In the genomic region with DNA sequence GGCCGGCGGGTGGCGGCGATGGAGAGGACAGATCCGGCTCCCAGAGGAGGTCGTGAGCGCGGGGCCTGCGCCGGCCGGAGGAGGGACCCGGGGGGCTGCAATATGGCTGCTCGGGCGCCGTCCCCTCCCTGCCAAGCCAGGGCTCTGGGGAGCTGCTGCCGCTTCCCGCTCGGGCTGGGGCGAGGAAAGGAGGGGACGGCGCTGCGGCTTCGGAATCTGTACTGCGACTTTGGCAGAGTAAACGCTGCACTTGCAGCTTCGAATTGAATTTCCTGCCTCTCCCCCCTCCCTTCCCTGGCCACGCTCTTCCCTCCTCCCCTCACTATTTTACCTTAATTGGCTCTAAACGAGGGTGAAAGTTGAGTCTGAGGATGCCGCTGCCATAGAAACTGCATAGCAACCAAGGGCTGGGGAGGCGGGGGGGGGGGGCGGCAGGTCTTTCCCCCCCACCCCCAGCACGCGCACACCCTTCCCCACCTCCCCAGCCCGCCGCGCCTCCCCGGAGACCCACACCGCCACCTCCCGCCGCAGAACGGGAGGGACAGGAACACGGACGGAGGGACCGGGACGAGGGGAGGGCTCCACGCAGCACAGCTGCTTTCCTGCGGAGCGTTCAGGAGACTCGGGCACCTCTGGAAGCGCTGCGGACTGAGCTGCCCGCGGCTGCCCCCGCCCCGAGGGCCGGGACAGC, we compare ENCODE assay signal across 8 cellular contexts.
DNase-seq lines count a peak whose midpoint lies in the region; ATAC-seq, FAIRE-seq and TF ChIP-seq lines count a peak whose summit lies in the region.

No MANE protein-coding gene starts in this region.

- no peaks in the 10 kb centered on the region for H3K27me3 Mint-ChIP-seq in activated T-cell treated with anti-CD3 and anti-CD28 coated beads, Interleukin-2, amount 50 U/mL, for 4 hours (ENCODE audit: low read depth)

- H3K4me1 ChIP-seq in A549 (no peaks in the 10 kb centered on the region), neuron (ENCODE audit: insufficient read depth, low read length) (peaks cover 12% of the 10 kb centered on the region), aorta (ENCODE audit: control insufficient read depth in 1 of 2, insufficient read depth in 2 of 2, low read length in 2 of 2) (no peaks in the 10 kb centered on the region)

- peaks cover 7% of the 10 kb centered on the region for H3K4me1 Mint-ChIP-seq in activated T-cell treated with anti-CD3 and anti-CD28 coated beads, Interleukin-2, amount 50 U/mL, for 4 hours (ENCODE audit: low read depth)

- H3K36me3 Mint-ChIP-seq in activated T-cell treated with anti-CD3 and anti-CD28 coated beads, Interleukin-2, amount 50 U/mL, for 4 hours (ENCODE audit: insufficient read depth), result no peaks in the 10 kb centered on the region

- in situ Hi-C loops in KBM-7 (cut with MboI; ENCODE audit: low pct_unique_long_range_greater_than_20kb, low sequenced_read_pairs), result no loop called here

- CTCF ChIA-PET in A549 (lab: Yijun Ruan, JAX), result no interaction called here

- no peak for FAIRE-seq in A549 (lab: Jason Lieb, UNC)

- H3K4me3 ChIP-seq in A549, result peak overlapping the region; percentile 40
- peak overlapping the region; percentile 22 to 38 for H3K4me3 ChIP-seq in foreskin fibroblast (ENCODE audit: low read depth in 1 of 2, low read length in 2 of 2)
- H3K4me3 ChIP-seq in neuron (ENCODE audit: low read length), result peak overlapping the region; percentile 70
- H3K4me3 ChIP-seq in aorta (ENCODE audit: low read length in 2 of 2), result peak overlapping the region; percentile 57 to 92

- intact Hi-C loops in aorta (cut with DNase I), result no loop called here

- TF ChIP-seq EP300 in A549 (IDR thresholded peaks at IDR 0.05), result no peak

- no peaks in the 10 kb centered on the region for H3K9me3 Mint-ChIP-seq in activated T-cell treated with anti-CD3 and anti-CD28 coated beads, Interleukin-2, amount 50 U/mL, for 4 hours

- peak overlapping the region; percentile 91 for H2AFZ ChIP-seq in neuron (ENCODE audit: low read depth, low read length)

- H3K27ac ChIP-seq in A549, result no peak overlapping the region
- no peak overlapping the region for H3K27ac ChIP-seq in aorta (ENCODE audit: low read depth in 1 of 2, low read length in 2 of 2)

- H3K27me3 ChIP-seq in neuron (ENCODE audit: insufficient read depth, low read length), result no peaks in the 10 kb centered on the region
- no peaks in the 10 kb centered on the region for H3K27me3 ChIP-seq in aorta (ENCODE audit: control insufficient read depth in 1 of 2, insufficient read depth in 2 of 2, low read length in 1 of 2)

- TF ChIP-seq RAD21 in A549 (conservative IDR thresholded peaks at IDR 0.05 in 1 of 2, IDR thresholded peaks at IDR 0.05 in 1 of 2), result no peak

- ATAC-seq in A549 (peak in 1 of 2 experiments; percentile 79; a peak in 3 of 6 replicates), GM19025 (IDR thresholded peaks at IDR 0.05; ENCODE audit: low read depth, unreplicated experiment) (peak; percentile 48), aorta (ENCODE audit: low FRiP score) (peak; percentile 63)
- peak; percentile 75 to 76 for ATAC-seq in activated T-cell treated with anti-CD3 and anti-CD28 coated beads, Interleukin-2, amount 50 U/mL, for 4 hours

- peaks cover 6% of the 10 kb centered on the region for H3K36me3 ChIP-seq in neuron (ENCODE audit: insufficient read depth, low read length)
- no peaks in the 10 kb centered on the region for H3K36me3 ChIP-seq in aorta (ENCODE audit: control insufficient read depth in 1 of 2, insufficient read depth in 2 of 2, low read length in 1 of 2)

- H3K9me3 ChIP-seq in A549, result no peaks in the 10 kb centered on the region
- H3K9me3 ChIP-seq in neuron (ENCODE audit: low read length), result no peaks in the 10 kb centered on the region
- H3K9me3 ChIP-seq in aorta (ENCODE audit: control insufficient read depth, low read length), result peaks cover 1% of the 10 kb centered on the region

- TF ChIP-seq CTCF in A549 (IDR thresholded peaks at IDR 0.05) (no peak), foreskin fibroblast (IDR thresholded peaks at IDR 0.05; ENCODE audit: low read depth, low read length) (no peak)

- 9% methylated on average over 13 of the region's 56 CpGs for WGBS in A549 (ENCODE audit: missing lambda C conversion rate)
- WGBS in aorta, 2 donors, result 0% methylated on average over 32 to 56 of the region's 56 CpGs

- peak overlapping the region; percentile 85 for H3K4me3 Mint-ChIP-seq in activated T-cell treated with anti-CD3 and anti-CD28 coated beads, Interleukin-2, amount 50 U/mL, for 4 hours

- peak in 1 of 2 experiments; percentile 5 for DNase-seq in A549 (ENCODE audit: low read depth in 1 of 2, low spot score in 1 of 2)
- peak; percentile 50 for DNase-seq in KBM-7
- DNase-seq in activated T-cell treated with anti-CD3 and anti-CD28 coated beads, Interleukin-2, amount 50 U/mL, for 4 hours, result peak; percentile 21
- peak; percentile 4 to 35 for DNase-seq in foreskin fibroblast
- no peak for DNase-seq in aorta
- DNase-seq in HPDE6-E6E7 (ENCODE audit: extremely low spot score), result no peak

- peak overlapping the region; percentile 91 for H3K4me2 ChIP-seq in A549

- POLR2A ChIA-PET in A549 (lab: Yijun Ruan, JAX), result no interaction called here

- TF ChIP-seq POLR2A in A549 (IDR thresholded peaks at IDR 0.05; ENCODE audit: low read length), result no peak

TF ChIP-seq in A549, 52 proteins besides CTCF, POLR2A, EP300 and RAD21:
- TF ChIP-seq MAZ (IDR thresholded peaks at IDR 0.05; ENCODE audit: borderline replicate concordance, low read depth, low read length) (no peak), KDM5A (IDR thresholded peaks at IDR 0.05) (no peak), NPAS2 (CRISPR knock-in tag; IDR thresholded peaks at IDR 0.05; ENCODE audit: borderline replicate concordance) (no peak), TP53 (CRISPR knock-in tag; IDR thresholded peaks at IDR 0.05) (no peak), GATA3 (IDR thresholded peaks at IDR 0.05; ENCODE audit: borderline replicate concordance) (no peak), EHMT2 (IDR thresholded peaks at IDR 0.05; ENCODE audit: low read depth) (no peak), CHD2 (IDR thresholded peaks at IDR 0.05; ENCODE audit: low read length, partially characterized antibody) (no peak), ZNF302 (CRISPR knock-in tag; IDR thresholded peaks at IDR 0.05) (no peak), RFX5 (IDR thresholded peaks at IDR 0.05) (no peak), JUN (IDR thresholded peaks at IDR 0.05) (no peak)

Comparison
In these comparisons a context has a peak if more than half of its experiments do, and no peak if none do; other contexts are left out.
1. DNase-seq: peak in KBM-7 (single experiment), activated T-cell treated with anti-CD3 and anti-CD28 coated beads, Interleukin-2, amount 50 U/mL, for 4 hours (single experiment) and foreskin fibroblast (2 of 2); none in aorta (0 of 2) and HPDE6-E6E7 (single experiment).
2. Peak in every context shown above with its lines, with median percentiles within 50 percentile points of each other: H3K4me3 ChIP-seq.